ENCODE assay signal across 18 cellular contexts in genomic region chr14:102853703-102854396, GRCh38.
DNase-seq lines count a peak whose midpoint lies in the region; ATAC-seq, FAIRE-seq and TF ChIP-seq lines count a peak whose summit lies in the region.
"Had no signal": no experiment of that assay in that cellular context is flagged by ENCODE, and none has a peak within 500 bp of the region (broad histone marks: within the 10 kb centered on the region; RNA-seq: fewer than 3 reads in every experiment).

No MANE protein-coding gene starts in this region.

- no peak overlapping the region for H2BK120ac ChIP-seq in mesendoderm (ENCODE audit: low read depth, low read length)

- no peak for TF ChIP-seq POLR2A in NB4 (IDR thresholded peaks at IDR 0.05; ENCODE audit: extremely low read depth, insufficient read length)

- peaks cover 14% of the 10 kb centered on the region for H3K9me3 Mint-ChIP-seq in activated CD4-positive, alpha-beta T cell treated with anti-CD3 and anti-CD28 coated beads, Interleukin-2, amount 10 ng/mL, durations not matched to agents 24 days and 14 days
- H3K9me3 Mint-ChIP-seq in CD14-positive monocyte (peaks cover 0 to 4% (median 0%) of the 10 kb centered on the region in 7 donors), natural killer cell (no peaks in the 10 kb centered on the region)

- H3K27me3 ChIP-seq in bronchial epithelial cell (ENCODE audit: control insufficient read depth, insufficient read depth, low read length) (no peaks in the 10 kb centered on the region), mesendoderm (ENCODE audit: insufficient read depth, low read length, poor library complexity) (no peaks in the 10 kb centered on the region)
- H3K27me3 ChIP-seq: SJCRH30 had no signal

- H2BK5ac ChIP-seq in mesendoderm (ENCODE audit: low read length), result no peak overlapping the region

- H3K9ac ChIP-seq in mesendoderm (ENCODE audit: low read length), result no peak overlapping the region

- H2AK5ac ChIP-seq in mesendoderm (ENCODE audit: low read length), result no peak overlapping the region

- H3K4me3 ChIP-seq in NB4 (ENCODE audit: low read depth, low read length) (no peak overlapping the region), bronchial epithelial cell (ENCODE audit: low read depth, low read length) (no peak overlapping the region), mesendoderm (ENCODE audit: low read length) (no peak overlapping the region)
- H3K4me3 ChIP-seq: SJCRH30 had no signal

- H3K27me3 Mint-ChIP-seq in activated CD4-positive, alpha-beta T cell treated with anti-CD3 and anti-CD28 coated beads, Interleukin-2, amount 10 ng/mL, durations not matched to agents 24 days and 14 days, result no peaks in the 10 kb centered on the region
- no peaks in the 10 kb centered on the region for H3K27me3 Mint-ChIP-seq in CD14-positive monocyte (ENCODE audit: low read depth in 3 of 3)
- no peaks in the 10 kb centered on the region for H3K27me3 Mint-ChIP-seq in natural killer cell (ENCODE audit: low read depth in 2 of 2)

- TF ChIP-seq CTCF in CD14-positive monocyte (IDR thresholded peaks at IDR 0.05) (no peak), NB4 (IDR thresholded peaks at IDR 0.05; ENCODE audit: low read depth, low read length) (no peak), bronchial epithelial cell (IDR thresholded peaks at IDR 0.05; ENCODE audit: insufficient read depth, low read length, severe bottlenecking) (no peak), natural killer cell (IDR thresholded peaks at IDR 0.05) (no peak)

- intact Hi-C loops in activated CD4-positive, alpha-beta T cell treated with anti-CD3 and anti-CD28 coated beads, Interleukin-2, amount 10 ng/mL, durations not matched to agents 24 days and 14 days (cut with micrococcal nuclease), result no loop called here
- intact Hi-C loops in CD14-positive monocyte (cut with micrococcal nuclease), result no loop called here
- intact Hi-C loops in natural killer cell (cut with micrococcal nuclease), result no loop called here

- H3K27ac ChIP-seq in mesendoderm (ENCODE audit: low read depth, low read length), result no peak overlapping the region
- H3K27ac ChIP-seq: SJCRH30 had no signal

- peaks cover 26% of the 10 kb centered on the region for H3K4me1 Mint-ChIP-seq in activated CD4-positive, alpha-beta T cell treated with anti-CD3 and anti-CD28 coated beads, Interleukin-2, amount 10 ng/mL, durations not matched to agents 24 days and 14 days
- peaks cover 31% of the 10 kb centered on the region for H3K4me1 Mint-ChIP-seq in CD14-positive monocyte
- peaks cover 24 to 28% of the 10 kb centered on the region in 2 donors for H3K4me1 Mint-ChIP-seq in natural killer cell

- H3K23ac ChIP-seq in mesendoderm (ENCODE audit: low read length), result no peak overlapping the region

- peaks cover 55% of the 10 kb centered on the region for H3K36me3 Mint-ChIP-seq in activated CD4-positive, alpha-beta T cell treated with anti-CD3 and anti-CD28 coated beads, Interleukin-2, amount 10 ng/mL, durations not matched to agents 24 days and 14 days (ENCODE audit: low read depth)
- H3K36me3 Mint-ChIP-seq in CD14-positive monocyte, result peaks cover 23 to 39% of the 10 kb centered on the region in 2 donors
- no peaks in the 10 kb centered on the region for H3K36me3 Mint-ChIP-seq in natural killer cell

- no peak overlapping the region for H4K5ac ChIP-seq in mesendoderm (ENCODE audit: low read length)

- H4K8ac ChIP-seq in mesendoderm (ENCODE audit: low read depth, low read length), result no peak overlapping the region

- DNase-seq in activated CD4-positive, alpha-beta T cell treated with anti-CD3 and anti-CD28 coated beads, Interleukin-2, amount 10 ng/mL, durations not matched to agents 24 days and 14 days, result no peak
- no peak for DNase-seq in activated CD4-positive, alpha-beta T cell treated with anti-CD3 and anti-CD28 coated beads, Interleukin-2, amount 50 U/mL, for 1 hour
- no peak for DNase-seq in CD14-positive monocyte (ENCODE audit: low spot score)
- DNase-seq in NB4 (ENCODE audit: low read depth), result peak; percentile 46
- peak; percentile 67 for DNase-seq in bronchial epithelial cell (ENCODE audit: low read depth)
- no peak for DNase-seq in natural killer cell
- DNase-seq in mesendoderm, result no peak
- no peak for DNase-seq in activated gamma-delta T cell (lab: John Stamatoyannopoulos, UW)
- DNase-seq: C1 segment of cervical spinal cord, Caco-2, DMS53, HCEC 1CT, IMR-90, NCI-H1092, NCI-H1694 treated with DMSO at 0.1 percent for 48 hours, NCI-H446, SJCRH30 had no signal

- no peak overlapping the region for H2BK15ac ChIP-seq in mesendoderm (replicated peaks; ENCODE audit: low read depth)

- WGBS in mesendoderm (ENCODE audit: extremely low coverage, insufficient coverage, low lambda C conversion rate), result no CpG with 5 or more reads among the region's 11 CpGs

- no peak overlapping the region for H3K4me2 ChIP-seq in mesendoderm (ENCODE audit: low read length)

- no peaks in the 10 kb centered on the region for H3K4me1 ChIP-seq in mesendoderm (ENCODE audit: control insufficient read depth, low read depth, low read length)
- H3K4me1 ChIP-seq: SJCRH30 had no signal

- no peak for ATAC-seq in natural killer cell

- no peak overlapping the region for H3K4me3 Mint-ChIP-seq in activated CD4-positive, alpha-beta T cell treated with anti-CD3 and anti-CD28 coated beads, Interleukin-2, amount 10 ng/mL, durations not matched to agents 24 days and 14 days
- H3K4me3 Mint-ChIP-seq in CD14-positive monocyte (no peak overlapping the region), natural killer cell (no peak overlapping the region)

- H3K36me3 ChIP-seq in bronchial epithelial cell (ENCODE audit: control insufficient read depth, insufficient read depth, low read length) (no peaks in the 10 kb centered on the region), mesendoderm (ENCODE audit: control insufficient read depth, insufficient read depth, low read length) (no peaks in the 10 kb centered on the region)
- H3K36me3 ChIP-seq: SJCRH30 had no signal

- no peaks in the 10 kb centered on the region for H3K79me1 ChIP-seq in mesendoderm (ENCODE audit: low read length)

- no peak overlapping the region for H3K18ac ChIP-seq in mesendoderm (ENCODE audit: low read length)

- no peak overlapping the region for H3K56ac ChIP-seq in mesendoderm (ENCODE audit: low read length)

- no peaks in the 10 kb centered on the region for H3K79me2 ChIP-seq in mesendoderm (ENCODE audit: control insufficient read depth, insufficient read depth, low read length)

- FAIRE-seq in bronchial epithelial cell (lab: Jason Lieb, UNC), result no peak
- FAIRE-seq: GM18507 had no signal

- peak overlapping the region; percentile 5 for H3K27ac Mint-ChIP-seq in activated CD4-positive, alpha-beta T cell treated with anti-CD3 and anti-CD28 coated beads, Interleukin-2, amount 10 ng/mL, durations not matched to agents 24 days and 14 days
- peak overlapping the region in 6 of 7 donors; percentile 10 to 80 (median 60) for H3K27ac Mint-ChIP-seq in CD14-positive monocyte
- H3K27ac Mint-ChIP-seq in natural killer cell, result no peak overlapping the region

- no peak overlapping the region for H3K4ac ChIP-seq in mesendoderm (ENCODE audit: low read depth, low read length)

Comparison
In these comparisons a context has a peak if more than half of its experiments do, and no peak if none do; other contexts are left out.
1. DNase-seq: peak in NB4 (single experiment) and bronchial epithelial cell (single experiment); none in activated CD4-positive, alpha-beta T cell treated with anti-CD3 and anti-CD28 coated beads, Interleukin-2, amount 10 ng/mL, durations not matched to agents 24 days and 14 days (single experiment), activated CD4-positive, alpha-beta T cell treated with anti-CD3 and anti-CD28 coated beads, Interleukin-2, amount 50 U/mL, for 1 hour (single experiment), CD14-positive monocyte (single experiment), natural killer cell (single experiment), mesendoderm (single experiment) and activated gamma-delta T cell (single experiment).
2. H3K27ac Mint-ChIP-seq: peak in activated CD4-positive, alpha-beta T cell treated with anti-CD3 and anti-CD28 coated beads, Interleukin-2, amount 10 ng/mL, durations not matched to agents 24 days and 14 days (single experiment) and CD14-positive monocyte (6 of 7); none in natural killer cell (0 of 2).